ENCODE assay signal across 1 cellular context in the genomic region with DNA sequence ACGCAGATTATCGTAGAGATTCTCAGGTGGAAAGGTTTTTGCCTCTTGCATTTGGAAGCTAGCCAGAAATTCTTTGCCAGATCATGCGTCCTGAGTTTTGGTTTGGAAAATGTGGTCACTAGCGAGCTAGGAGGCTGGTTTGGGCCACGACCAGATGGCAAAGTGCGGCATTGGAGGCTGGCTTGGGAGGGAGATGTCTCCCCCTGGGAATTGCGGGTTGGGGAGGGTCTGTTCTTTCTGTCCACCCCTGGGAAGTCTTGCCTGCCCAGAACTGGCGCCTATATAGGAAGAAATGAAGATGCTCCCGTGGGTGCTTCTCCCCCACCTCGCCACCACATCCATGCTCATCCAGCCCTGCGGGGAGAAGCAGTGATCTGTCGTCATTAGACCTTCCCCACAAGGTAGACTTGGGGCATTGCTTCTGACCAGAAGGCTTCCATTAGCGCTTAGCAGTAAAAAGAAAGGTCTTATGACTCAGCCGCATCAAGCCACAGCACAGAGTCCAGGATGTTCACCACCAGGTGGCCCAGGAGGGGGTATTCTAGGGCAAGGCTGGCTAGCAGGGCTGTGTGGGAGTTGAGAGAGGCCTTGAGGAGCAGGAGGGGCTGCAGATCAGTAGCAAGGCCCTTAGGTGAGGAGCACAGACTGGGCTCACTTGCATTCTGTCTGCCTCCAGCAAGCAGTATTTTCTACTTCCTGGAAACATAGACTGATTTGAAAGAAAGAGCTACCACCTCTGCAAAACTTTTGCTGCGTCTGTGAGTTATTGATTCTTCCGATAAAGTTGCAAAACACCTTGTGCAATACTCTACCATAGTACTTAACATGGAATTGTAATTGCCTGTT.
A peak's percentile ranks its signal among the peaks of the same experiment; 100 is the strongest.
TF ChIP-seq lines count a peak whose summit lies in the region.

No MANE protein-coding gene starts in this region.

TF ChIP-seq in K562, 482 proteins besides CTCF, POLR2A, EP300 and RAD21 (continued from another document and continues in another):
- TF ChIP-seq, protein P1, sequence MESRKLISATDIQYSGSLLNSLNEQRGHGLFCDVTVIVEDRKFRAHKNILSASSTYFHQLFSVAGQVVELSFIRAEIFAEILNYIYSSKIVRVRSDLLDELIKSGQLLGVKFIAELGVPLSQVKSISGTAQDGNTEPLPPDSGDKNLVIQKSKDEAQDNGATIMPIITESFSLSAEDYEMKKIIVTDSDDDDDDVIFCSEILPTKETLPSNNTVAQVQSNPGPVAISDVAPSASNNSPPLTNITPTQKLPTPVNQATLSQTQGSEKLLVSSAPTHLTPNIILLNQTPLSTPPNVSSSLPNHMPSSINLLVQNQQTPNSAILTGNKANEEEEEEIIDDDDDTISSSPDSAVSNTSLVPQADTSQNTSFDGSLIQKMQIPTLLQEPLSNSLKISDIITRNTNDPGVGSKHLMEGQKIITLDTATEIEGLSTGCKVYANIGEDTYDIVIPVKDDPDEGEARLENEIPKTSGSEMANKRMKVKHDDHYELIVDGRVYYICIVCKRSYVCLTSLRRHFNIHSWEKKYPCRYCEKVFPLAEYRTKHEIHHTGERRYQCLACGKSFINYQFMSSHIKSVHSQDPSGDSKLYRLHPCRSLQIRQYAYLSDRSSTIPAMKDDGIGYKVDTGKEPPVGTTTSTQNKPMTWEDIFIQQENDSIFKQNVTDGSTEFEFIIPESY (CRISPR knock-in tag; IDR thresholded peaks at IDR 0.05), result peak; percentile 62; the same call in 1 of the 2 replicates
- TF ChIP-seq SETDB1 (IDR thresholded peaks at IDR 0.05; ENCODE audit: low read length) (no peak), NR4A1 (CRISPR knock-in tag; IDR thresholded peaks at IDR 0.05) (no peak), NR4A1 (tag; IDR thresholded peaks at IDR 0.05) (peak; percentile 84), SMAD1 (IDR thresholded peaks at IDR 0.05; ENCODE audit: low read depth, low read length, partially characterized antibody) (no peak), ZNF175 (CRISPR knock-in tag; IDR thresholded peaks at IDR 0.05; ENCODE audit: low read depth) (peak; percentile 91), HDAC1 (IDR thresholded peaks at IDR 0.05) (peak in 1 of 2 experiments; percentile 43; a peak in 1 of 4 replicates), CCNT2 (IDR thresholded peaks at IDR 0.05; ENCODE audit: borderline replicate concordance, extremely low read depth, insufficient read length, low read depth, low read length) (no peak), CBFA2T3 (IDR thresholded peaks at IDR 0.05) (peak; percentile 59), DMBX1 (CRISPR knock-in tag; IDR thresholded peaks at IDR 0.05; ENCODE audit: borderline replicate concordance) (peak; percentile 89), ZNF133 (CRISPR knock-in tag; IDR thresholded peaks at IDR 0.05) (no peak), SMARCA4 (IDR thresholded peaks at IDR 0.05) (peak; percentile 74), E2F8 (IDR thresholded peaks at IDR 0.05; ENCODE audit: low read depth, partially characterized antibody) (no peak), KLF10 (CRISPR knock-in tag; IDR thresholded peaks at IDR 0.05) (no peak), PTTG1 (tag; IDR thresholded peaks at IDR 0.05; ENCODE audit: low read depth) (0 out of 2 replicates have a peak, but pooled peaks have one; percentile 54), HMGN3 (IDR thresholded peaks at IDR 0.05; ENCODE audit: borderline replicate concordance, extremely low read depth, insufficient read length, low read depth, low read length) (no peak), TBL1XR1 (IDR thresholded peaks at IDR 0.05; ENCODE audit: low read length in 2 of 2) (peak in 1 of 2 experiments; percentile 71; a peak in 2 of 4 replicates), RBM14 (IDR thresholded peaks at IDR 0.05; ENCODE audit: borderline replicate concordance, insufficient read depth, low read depth, low read length) (no peak), CEBPB (tag; IDR thresholded peaks at IDR 0.05) (peak; percentile 99), ZC3H4 (CRISPR knock-in tag; IDR thresholded peaks at IDR 0.05; ENCODE audit: borderline replicate concordance) (no peak), ZNF217 (CRISPR knock-in tag; IDR thresholded peaks at IDR 0.05) (no peak), ZNF165 (CRISPR knock-in tag; IDR thresholded peaks at IDR 0.05; ENCODE audit: borderline replicate concordance) (no peak), CREB1 (IDR thresholded peaks at IDR 0.05) (no peak), CREB1 (CRISPR knock-in tag; IDR thresholded peaks at IDR 0.05) (no peak; the same call in 1 of the 2 replicates), CXXC5 (CRISPR knock-in tag; IDR thresholded peaks at IDR 0.05) (peak; percentile 69), CCAR2 (IDR thresholded peaks at IDR 0.05; ENCODE audit: low read depth, low read length) (no peak), ZNF79 (CRISPR knock-in tag; IDR thresholded peaks at IDR 0.05; ENCODE audit: low read depth) (no peak; the same call in 1 of the 2 replicates), LARP7 (IDR thresholded peaks at IDR 0.05) (no peak), BRCA1 (IDR thresholded peaks at IDR 0.05) (no peak), BRCA1 (CRISPR knock-in tag; IDR thresholded peaks at IDR 0.05) (no peak), DEAF1 (CRISPR knock-in tag; IDR thresholded peaks at IDR 0.05) (peak; percentile 70), BRF1 (IDR thresholded peaks at IDR 0.05; ENCODE audit: borderline replicate concordance, extremely low read depth, insufficient read length) (no peak), ZNF586 (CRISPR knock-in tag; conservative IDR thresholded peaks at IDR 0.05) (no peak), EHMT2 (IDR thresholded peaks at IDR 0.05) (peak; percentile 57; the same call in 1 of the 2 replicates), ZNF668 (CRISPR knock-in tag; IDR thresholded peaks at IDR 0.05) (peak; percentile 45), KAT8 (IDR thresholded peaks at IDR 0.05; ENCODE audit: low read depth) (no peak), PCBP1 (IDR thresholded peaks at IDR 0.05; ENCODE audit: low read depth, low read length, poor library complexity, severe bottlenecking) (no peak), SNIP1 (IDR thresholded peaks at IDR 0.05; ENCODE audit: low read depth) (no peak), CBX3 (IDR thresholded peaks at IDR 0.05; ENCODE audit: borderline replicate concordance in 1 of 2, low read length in 2 of 2) (peak in 1 of 2 experiments; percentile 44; a peak in 1 of 3 replicates), WHSC1 (IDR thresholded peaks at IDR 0.05; ENCODE audit: low read length) (no peak), ASH1L (IDR thresholded peaks at IDR 0.05; ENCODE audit: borderline replicate concordance, low read depth, partially characterized antibody) (no peak), CHD1 (IDR thresholded peaks at IDR 0.05; ENCODE audit: low read length) (no peak)
- TF ChIP-seq, protein P2, sequence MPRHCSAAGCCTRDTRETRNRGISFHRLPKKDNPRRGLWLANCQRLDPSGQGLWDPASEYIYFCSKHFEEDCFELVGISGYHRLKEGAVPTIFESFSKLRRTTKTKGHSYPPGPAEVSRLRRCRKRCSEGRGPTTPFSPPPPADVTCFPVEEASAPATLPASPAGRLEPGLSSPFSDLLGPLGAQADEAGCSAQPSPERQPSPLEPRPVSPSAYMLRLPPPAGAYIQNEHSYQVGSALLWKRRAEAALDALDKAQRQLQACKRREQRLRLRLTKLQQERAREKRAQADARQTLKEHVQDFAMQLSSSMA (CRISPR knock-in tag; IDR thresholded peaks at IDR 0.05), result 0 out of 2 replicates have a peak, but pooled peaks have one; percentile 35
- TF ChIP-seq, protein P3, sequence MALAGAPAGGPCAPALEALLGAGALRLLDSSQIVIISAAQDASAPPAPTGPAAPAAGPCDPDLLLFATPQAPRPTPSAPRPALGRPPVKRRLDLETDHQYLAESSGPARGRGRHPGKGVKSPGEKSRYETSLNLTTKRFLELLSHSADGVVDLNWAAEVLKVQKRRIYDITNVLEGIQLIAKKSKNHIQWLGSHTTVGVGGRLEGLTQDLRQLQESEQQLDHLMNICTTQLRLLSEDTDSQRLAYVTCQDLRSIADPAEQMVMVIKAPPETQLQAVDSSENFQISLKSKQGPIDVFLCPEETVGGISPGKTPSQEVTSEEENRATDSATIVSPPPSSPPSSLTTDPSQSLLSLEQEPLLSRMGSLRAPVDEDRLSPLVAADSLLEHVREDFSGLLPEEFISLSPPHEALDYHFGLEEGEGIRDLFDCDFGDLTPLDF (CRISPR knock-in tag; IDR thresholded peaks at IDR 0.05), result peak; percentile 63
- TF ChIP-seq, protein P4, sequence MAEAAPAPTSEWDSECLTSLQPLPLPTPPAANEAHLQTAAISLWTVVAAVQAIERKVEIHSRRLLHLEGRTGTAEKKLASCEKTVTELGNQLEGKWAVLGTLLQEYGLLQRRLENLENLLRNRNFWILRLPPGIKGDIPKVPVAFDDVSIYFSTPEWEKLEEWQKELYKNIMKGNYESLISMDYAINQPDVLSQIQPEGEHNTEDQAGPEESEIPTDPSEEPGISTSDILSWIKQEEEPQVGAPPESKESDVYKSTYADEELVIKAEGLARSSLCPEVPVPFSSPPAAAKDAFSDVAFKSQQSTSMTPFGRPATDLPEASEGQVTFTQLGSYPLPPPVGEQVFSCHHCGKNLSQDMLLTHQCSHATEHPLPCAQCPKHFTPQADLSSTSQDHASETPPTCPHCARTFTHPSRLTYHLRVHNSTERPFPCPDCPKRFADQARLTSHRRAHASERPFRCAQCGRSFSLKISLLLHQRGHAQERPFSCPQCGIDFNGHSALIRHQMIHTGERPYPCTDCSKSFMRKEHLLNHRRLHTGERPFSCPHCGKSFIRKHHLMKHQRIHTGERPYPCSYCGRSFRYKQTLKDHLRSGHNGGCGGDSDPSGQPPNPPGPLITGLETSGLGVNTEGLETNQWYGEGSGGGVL (CRISPR knock-in tag; IDR thresholded peaks at IDR 0.05), result no peak
- TF ChIP-seq, protein P5, sequence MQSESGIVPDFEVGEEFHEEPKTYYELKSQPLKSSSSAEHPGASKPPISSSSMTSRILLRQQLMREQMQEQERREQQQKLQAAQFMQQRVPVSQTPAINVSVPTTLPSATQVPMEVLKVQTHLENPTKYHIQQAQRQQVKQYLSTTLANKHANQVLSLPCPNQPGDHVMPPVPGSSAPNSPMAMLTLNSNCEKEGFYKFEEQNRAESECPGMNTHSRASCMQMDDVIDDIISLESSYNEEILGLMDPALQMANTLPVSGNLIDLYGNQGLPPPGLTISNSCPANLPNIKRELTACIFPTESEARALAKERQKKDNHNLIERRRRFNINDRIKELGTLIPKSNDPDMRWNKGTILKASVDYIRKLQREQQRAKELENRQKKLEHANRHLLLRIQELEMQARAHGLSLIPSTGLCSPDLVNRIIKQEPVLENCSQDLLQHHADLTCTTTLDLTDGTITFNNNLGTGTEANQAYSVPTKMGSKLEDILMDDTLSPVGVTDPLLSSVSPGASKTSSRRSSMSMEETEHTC (IDR thresholded peaks at IDR 0.05), result peak; percentile 73; the same call in 1 of the 2 replicates
- TF ChIP-seq, protein P6, sequence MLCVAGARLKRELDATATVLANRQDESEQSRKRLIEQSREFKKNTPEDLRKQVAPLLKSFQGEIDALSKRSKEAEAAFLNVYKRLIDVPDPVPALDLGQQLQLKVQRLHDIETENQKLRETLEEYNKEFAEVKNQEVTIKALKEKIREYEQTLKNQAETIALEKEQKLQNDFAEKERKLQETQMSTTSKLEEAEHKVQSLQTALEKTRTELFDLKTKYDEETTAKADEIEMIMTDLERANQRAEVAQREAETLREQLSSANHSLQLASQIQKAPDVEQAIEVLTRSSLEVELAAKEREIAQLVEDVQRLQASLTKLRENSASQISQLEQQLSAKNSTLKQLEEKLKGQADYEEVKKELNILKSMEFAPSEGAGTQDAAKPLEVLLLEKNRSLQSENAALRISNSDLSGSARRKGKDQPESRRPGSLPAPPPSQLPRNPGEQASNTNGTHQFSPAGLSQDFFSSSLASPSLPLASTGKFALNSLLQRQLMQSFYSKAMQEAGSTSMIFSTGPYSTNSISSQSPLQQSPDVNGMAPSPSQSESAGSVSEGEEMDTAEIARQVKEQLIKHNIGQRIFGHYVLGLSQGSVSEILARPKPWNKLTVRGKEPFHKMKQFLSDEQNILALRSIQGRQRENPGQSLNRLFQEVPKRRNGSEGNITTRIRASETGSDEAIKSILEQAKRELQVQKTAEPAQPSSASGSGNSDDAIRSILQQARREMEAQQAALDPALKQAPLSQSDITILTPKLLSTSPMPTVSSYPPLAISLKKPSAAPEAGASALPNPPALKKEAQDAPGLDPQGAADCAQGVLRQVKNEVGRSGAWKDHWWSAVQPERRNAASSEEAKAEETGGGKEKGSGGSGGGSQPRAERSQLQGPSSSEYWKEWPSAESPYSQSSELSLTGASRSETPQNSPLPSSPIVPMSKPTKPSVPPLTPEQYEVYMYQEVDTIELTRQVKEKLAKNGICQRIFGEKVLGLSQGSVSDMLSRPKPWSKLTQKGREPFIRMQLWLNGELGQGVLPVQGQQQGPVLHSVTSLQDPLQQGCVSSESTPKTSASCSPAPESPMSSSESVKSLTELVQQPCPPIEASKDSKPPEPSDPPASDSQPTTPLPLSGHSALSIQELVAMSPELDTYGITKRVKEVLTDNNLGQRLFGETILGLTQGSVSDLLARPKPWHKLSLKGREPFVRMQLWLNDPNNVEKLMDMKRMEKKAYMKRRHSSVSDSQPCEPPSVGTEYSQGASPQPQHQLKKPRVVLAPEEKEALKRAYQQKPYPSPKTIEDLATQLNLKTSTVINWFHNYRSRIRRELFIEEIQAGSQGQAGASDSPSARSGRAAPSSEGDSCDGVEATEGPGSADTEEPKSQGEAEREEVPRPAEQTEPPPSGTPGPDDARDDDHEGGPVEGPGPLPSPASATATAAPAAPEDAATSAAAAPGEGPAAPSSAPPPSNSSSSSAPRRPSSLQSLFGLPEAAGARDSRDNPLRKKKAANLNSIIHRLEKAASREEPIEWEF (CRISPR knock-in tag; IDR thresholded peaks at IDR 0.05), result 0 out of 2 replicates have a peak, but pooled peaks have one; percentile 10
